ENCODE assay signal across 9 cellular contexts in the genomic region with DNA sequence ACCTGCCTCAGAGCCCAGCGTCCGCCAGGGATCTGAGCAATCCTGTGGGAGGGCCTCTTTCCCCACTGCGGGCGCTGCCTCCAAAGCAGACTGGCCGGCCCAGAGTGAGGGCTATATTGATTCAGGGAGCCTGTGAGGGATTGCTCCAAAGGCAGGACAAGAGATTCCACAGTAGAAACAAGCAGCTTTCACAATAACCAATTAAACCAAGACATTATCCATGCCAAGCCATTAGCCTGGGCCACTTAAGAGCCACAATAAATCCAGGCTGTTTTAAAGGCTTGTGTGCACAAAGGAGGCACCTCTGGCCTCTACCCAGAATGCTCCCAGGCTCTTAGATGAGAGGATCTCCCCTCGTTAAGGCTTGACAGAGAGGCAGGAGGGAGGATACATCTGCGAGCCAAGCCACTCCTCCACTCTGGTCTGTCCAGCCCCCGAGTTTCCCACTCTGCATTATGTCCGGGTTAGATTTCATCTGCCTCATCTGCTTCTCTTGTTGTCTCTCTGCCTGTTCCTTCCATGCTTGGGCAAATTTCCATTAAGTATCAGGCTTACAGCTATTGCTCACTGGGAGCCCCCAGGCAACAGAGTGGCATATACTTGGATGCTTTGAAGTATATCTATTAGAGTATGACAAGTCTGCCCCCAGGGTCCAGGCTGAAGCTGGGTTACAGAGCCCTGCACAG.
DNase-seq lines count a peak whose midpoint lies in the region; ATAC-seq and TF ChIP-seq lines count a peak whose summit lies in the region.
"Had no signal": no experiment of that assay in that cellular context is flagged by ENCODE, and none has a peak within 500 bp of the region (broad histone marks: within the 10 kb centered on the region; RNA-seq: fewer than 3 reads in every experiment).

No MANE protein-coding gene starts in this region.

- H3K27me3 Mint-ChIP-seq in brain (peaks cover 22% of the 10 kb centered on the region), nephron (ENCODE audit: low read depth) (peaks cover 4% of the 10 kb centered on the region), T-cell (no peaks in the 10 kb centered on the region)

- no peak overlapping the region for H3K27ac ChIP-seq in mesendoderm (ENCODE audit: low read depth, low read length)

- CTCF ChIA-PET in HEK293T (lab: Yijun Ruan, JAX): no interaction called here
- CTCF ChIA-PET in T-cell (lab: Charles Lee): no interaction called here

- no peaks in the 10 kb centered on the region for H3K4me1 ChIP-seq in mesendoderm (ENCODE audit: control insufficient read depth, low read depth, low read length)

- H3K18ac ChIP-seq in mesendoderm (ENCODE audit: low read length): no peak overlapping the region

- no peak overlapping the region for H3K23ac ChIP-seq in mesendoderm (ENCODE audit: low read length)

- TF ChIP-seq CTCF in brain (conservative IDR thresholded peaks at IDR 0.05): no peak
- TF ChIP-seq CTCF in nephron (IDR thresholded peaks at IDR 0.05; ENCODE audit: unreplicated experiment in 3 of 3): no peak

- H3K9me3 Mint-ChIP-seq in brain (peaks cover 0 to 13% (median 0%) of the 10 kb centered on the region in 5 experiments), nephron (no peaks in the 10 kb centered on the region), T-cell (peaks cover 0 to 3% (median 0%) of the 10 kb centered on the region in 3 donors)

- H3K36me3 Mint-ChIP-seq in brain (peaks cover 13% of the 10 kb centered on the region), nephron (ENCODE audit: low read depth) (peaks cover 54% of the 10 kb centered on the region), T-cell (no peaks in the 10 kb centered on the region)

- WGBS in mesendoderm (ENCODE audit: extremely low coverage, insufficient coverage, low lambda C conversion rate): no CpG with 5 or more reads among the region's 9 CpGs

- no peak overlapping the region for H3K9ac ChIP-seq in mesendoderm (ENCODE audit: low read length)

- no peak for ATAC-seq in T-cell (replicated peaks in 1 of 4)
- ATAC-seq: left colon had no signal

- no peak overlapping the region for H3K4me2 ChIP-seq in mesendoderm (ENCODE audit: low read length)

- no peak overlapping the region for H2BK5ac ChIP-seq in mesendoderm (ENCODE audit: low read length)

- H2BK120ac ChIP-seq in mesendoderm (ENCODE audit: low read depth, low read length): no peak overlapping the region

- H4K5ac ChIP-seq in mesendoderm (ENCODE audit: low read length): no peak overlapping the region

- H3K79me2 ChIP-seq in mesendoderm (ENCODE audit: control insufficient read depth, insufficient read depth, low read length): no peaks in the 10 kb centered on the region

- no peaks in the 10 kb centered on the region for H3K27me3 ChIP-seq in mesendoderm (ENCODE audit: insufficient read depth, low read length, poor library complexity)

- H3K27ac Mint-ChIP-seq in brain (peak overlapping the region; percentile 15 to 89 (median 42)), nephron (peak overlapping the region; percentile 10 to 66 (median 63)), T-cell (peak overlapping the region in 1 of 2 donors; percentile 28)

- peak overlapping the region; percentile 9 to 48 (median 23) for H3K4me3 Mint-ChIP-seq in brain
- no peak overlapping the region for H3K4me3 Mint-ChIP-seq in nephron
- peak overlapping the region in 1 of 3 donors; percentile 29 for H3K4me3 Mint-ChIP-seq in T-cell

- H3K4me3 ChIP-seq in mesendoderm (ENCODE audit: low read length): no peak overlapping the region

- H3K36me3 ChIP-seq in mesendoderm (ENCODE audit: control insufficient read depth, insufficient read depth, low read length): no peaks in the 10 kb centered on the region

- no peak overlapping the region for H2AK5ac ChIP-seq in mesendoderm (ENCODE audit: low read length)

- H4K8ac ChIP-seq in mesendoderm (ENCODE audit: low read depth, low read length): no peak overlapping the region

- no peak overlapping the region for H2BK15ac ChIP-seq in mesendoderm (replicated peaks; ENCODE audit: low read depth)

- no peak overlapping the region for H3K56ac ChIP-seq in mesendoderm (ENCODE audit: low read length)

- POLR2A ChIA-PET in HEK293T (lab: Yijun Ruan, JAX) (no interaction called here), T-cell (lab: Charles Lee) (no interaction called here)

- DNase-seq in HEK293T (ENCODE audit: extremely low spot score) (peak; percentile 21), NCI-H2227 (lab: John Stamatoyannopoulos, UW; ENCODE audit: unreplicated experiment) (peak; percentile 86), NAMALWA (ENCODE audit: low spot score) (no peak), mesendoderm (no peak), amniotic stem cell (lab: John Stamatoyannopoulos, UW) (no peak), T-cell (no peak)
- DNase-seq: left colon had no signal

- no peak overlapping the region for H3K4ac ChIP-seq in mesendoderm (ENCODE audit: low read depth, low read length)

- H3K4me1 Mint-ChIP-seq in brain (peaks cover 59% of the 10 kb centered on the region), nephron (peaks cover 19% of the 10 kb centered on the region), T-cell (peaks cover 34 to 66% (median 34%) of the 10 kb centered on the region in 3 donors)

- H3K79me1 ChIP-seq in mesendoderm (ENCODE audit: low read length): no peaks in the 10 kb centered on the region

TF ChIP-seq in HEK293T, 16 proteins besides CTCF, POLR2A, EP300 and RAD21:
- TF ChIP-seq ZNF384 (IDR thresholded peaks at IDR 0.05) (no peak), ARNT (IDR thresholded peaks at IDR 0.05) (no peak), LEF1 (IDR thresholded peaks at IDR 0.05; ENCODE audit: borderline replicate concordance) (no peak), FOXM1 (IDR thresholded peaks at IDR 0.05; ENCODE audit: borderline replicate concordance) (no peak), HDGF (IDR thresholded peaks at IDR 0.05; ENCODE audit: borderline replicate concordance) (no peak)
- TF ChIP-seq, protein P1, sequence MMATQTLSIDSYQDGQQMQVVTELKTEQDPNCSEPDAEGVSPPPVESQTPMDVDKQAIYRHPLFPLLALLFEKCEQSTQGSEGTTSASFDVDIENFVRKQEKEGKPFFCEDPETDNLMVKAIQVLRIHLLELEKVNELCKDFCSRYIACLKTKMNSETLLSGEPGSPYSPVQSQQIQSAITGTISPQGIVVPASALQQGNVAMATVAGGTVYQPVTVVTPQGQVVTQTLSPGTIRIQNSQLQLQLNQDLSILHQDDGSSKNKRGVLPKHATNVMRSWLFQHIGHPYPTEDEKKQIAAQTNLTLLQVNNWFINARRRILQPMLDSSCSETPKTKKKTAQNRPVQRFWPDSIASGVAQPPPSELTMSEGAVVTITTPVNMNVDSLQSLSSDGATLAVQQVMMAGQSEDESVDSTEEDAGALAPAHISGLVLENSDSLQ (IDR thresholded peaks at IDR 0.05): peak; percentile 21; the same call in 1 of the 2 replicates

Comparison
In these comparisons a context has a peak if more than half of its experiments do, and no peak if none do; other contexts are left out.
1. DNase-seq: peak in HEK293T (single experiment) and NCI-H2227 (single experiment); none in NAMALWA (single experiment), mesendoderm (single experiment), amniotic stem cell (single experiment) and T-cell (0 of 34).
2. H3K4me3 Mint-ChIP-seq: peak in brain (5 of 5); none in nephron (0 of 3).